ENCODE assay signal across 8 cellular contexts in genomic region chr11:123061403-123062157, GRCh38. TPM values are rescaled to one million over a fixed set of nuclear protein-coding genes. Genes with fewer than 3 reads are reported as not detected.
DNase-seq lines count a peak whose midpoint lies in the region; ATAC-seq and TF ChIP-seq lines count a peak whose summit lies in the region.

HSPA8 (minus strand) TSS chr11:123062136; CDS start chr11:123061324, 812 bp downstream.

- ATAC-seq in GM19035 (IDR thresholded peaks at IDR 0.05; ENCODE audit: unreplicated experiment), result peak; percentile 10
- ATAC-seq in T-cell (replicated peaks in 1 of 4), result peak in 2 of 4 experiments; percentile 4 to 14
- ATAC-seq in left cardiac atrium, result peak; percentile 19 to 46
- peak; percentile 24 to 53 (median 36) for ATAC-seq in psoas muscle

- H3K36me3 Mint-ChIP-seq in T-cell, result peaks cover 61% of the 10 kb centered on the region

- no peaks in the 10 kb centered on the region for H3K27me3 ChIP-seq in HUES6 (ENCODE audit: control insufficient read depth, insufficient read depth, low read length)
- H3K27me3 ChIP-seq in psoas muscle (ENCODE audit: insufficient read depth in 3 of 3, low read length in 2 of 3), result no peaks in the 10 kb centered on the region

- H3K4me1 ChIP-seq in HUES6 (ENCODE audit: control insufficient read depth, insufficient read depth, low read length) (peaks cover 18% of the 10 kb centered on the region), psoas muscle (peaks cover 71% of the 10 kb centered on the region), urinary bladder (ENCODE audit: insufficient read depth) (peaks cover 1% of the 10 kb centered on the region)

- peak within 1 kb of the TSS; percentile 98 to 99 (median 99) for H3K4me3 Mint-ChIP-seq in T-cell

- H3K27ac ChIP-seq in 22Rv1 (peak within 1 kb of the TSS; percentile 100), HUES6 (ENCODE audit: low read depth, low read length) (peak within 1 kb of the TSS; percentile 100), adipose tissue (ENCODE audit: low read depth, low read length) (peak within 1 kb of the TSS; percentile 93), psoas muscle (peak within 1 kb of the TSS; percentile 100), urinary bladder (ENCODE audit: low read depth) (peak within 1 kb of the TSS; percentile 100)

- H3K9me3 Mint-ChIP-seq in T-cell, result no peaks in the 10 kb centered on the region

- CTCF ChIA-PET in T-cell (lab: Charles Lee), result interaction anchor here in 1 of 2 donors (0.5 to 2.5 kb wide), 8 partner anchors 9 to 407 kb away, joined by 3 to 12 read pairs (median 4); no protein-coding TSS in a partner anchor

- TF ChIP-seq CTCF in 22Rv1 (IDR thresholded peaks at IDR 0.05) (no peak), psoas muscle (IDR thresholded peaks at IDR 0.05) (no peak)

- peak within 1 kb of the TSS; percentile 100 for H3K9ac ChIP-seq in HUES6 (ENCODE audit: low read length)

- H3K36me3 ChIP-seq in HUES6 (ENCODE audit: control insufficient read depth, insufficient read depth, low read length) (peaks cover 53% of the 10 kb centered on the region), psoas muscle (ENCODE audit: insufficient read depth in 1 of 2, low read depth in 1 of 2) (peaks cover 23 to 47% of the 10 kb centered on the region in 2 donors), urinary bladder (ENCODE audit: insufficient read depth) (peaks cover 2% of the 10 kb centered on the region)

- POLR2A ChIA-PET in T-cell (lab: Charles Lee), result interaction anchor here (0.6 to 1.3 kb wide), 24 partner anchors 8 to 365 kb away, joined by 3 to 14 read pairs (median 5); no protein-coding TSS in a partner anchor

- peak within 1 kb of the TSS; percentile 100 for H3K27ac Mint-ChIP-seq in T-cell

- peaks cover 61 to 80% (median 71%) of the 10 kb centered on the region in 3 donors for H3K4me1 Mint-ChIP-seq in T-cell

- DNase-seq in T-cell (peak; percentile 10 to 60 (median 42)), left cardiac atrium (peak; percentile 83), psoas muscle (peak; percentile 73 to 91)

- H3K4me3 ChIP-seq in HUES6 (ENCODE audit: low read depth, low read length), result peak within 1 kb of the TSS; percentile 97
- peak within 1 kb of the TSS; percentile 91 for H3K4me3 ChIP-seq in psoas muscle
- peak within 1 kb of the TSS; percentile 90 for H3K4me3 ChIP-seq in urinary bladder (ENCODE audit: low read depth, low read length)

- H3K9me3 ChIP-seq in HUES6 (ENCODE audit: control insufficient read depth, insufficient read depth, low read depth, low read length) (no peaks in the 10 kb centered on the region), psoas muscle (no peaks in the 10 kb centered on the region)

- WGBS in adipose tissue, 3 donors, result 0% methylated on average over 45 of the region's 45 CpGs
- 0 to 1% (median 0%) methylated on average over 45 of the region's 45 CpGs for WGBS in psoas muscle, 3 donors
- under 1% methylated on average over 45 of the region's 45 CpGs for WGBS in urinary bladder

- H3K27me3 Mint-ChIP-seq in T-cell, result no peaks in the 10 kb centered on the region

- intact Hi-C loops in left cardiac atrium (cut with DNase I) (no loop called here), psoas muscle (cut with DNase I) (no loop called here)

RNA-seq across cellular contexts. Expression of gene HSPA8, which starts in this region (rescaled TPM):
- 1,000 to 10,000 TPM in 1 of 5 donors, 100 to 1,000 TPM in 4; 791 to 1,086 (median 843) TPM for total RNA-seq in T-cell
- 1,000 to 10,000 TPM in 1 of 3 donors, 100 to 1,000 TPM in 2; 404 to 1,418 (median 864) TPM for polyA plus RNA-seq in adipose tissue
- total RNA-seq in left cardiac atrium, result 100 to 1,000 TPM; 807 to 922 TPM
- 1,000 to 10,000 TPM; 1,127 to 2,415 (median 1,519) TPM for total RNA-seq in psoas muscle
- polyA plus RNA-seq in psoas muscle, result 1,000 to 10,000 TPM; 1,414 to 3,112 (median 2,704) TPM
- 1,836 TPM for total RNA-seq in urinary bladder
- 717 TPM for polyA plus RNA-seq in urinary bladder
